Comparison of ENCODE assay signal across 8 cellular contexts in genomic region chr7:7761974-7762769, GRCh38. TPM values are rescaled to one million over a fixed set of nuclear protein-coding genes. Genes with fewer than 3 reads are reported as not detected.
DNase-seq lines count a peak whose midpoint lies in the region; ATAC-seq and TF ChIP-seq lines count a peak whose summit lies in the region.

No MANE protein-coding gene starts in this region.

- H3K36me3 ChIP-seq in colonic mucosa: no peaks in the 10 kb centered on the region
- no peaks in the 10 kb centered on the region for H3K36me3 ChIP-seq in mucosa of rectum (ENCODE audit: control insufficient read depth in 2 of 2, insufficient read depth in 2 of 2, low read length in 2 of 2)

- DNase-seq in NCI-H460 (ENCODE audit: extremely low read depth, low read depth): peak; percentile 60
- DNase-seq in colonic mucosa: no peak
- no peak for DNase-seq in kidney glomerular epithelial cell (lab: John Stamatoyannopoulos, UW)
- no peak for DNase-seq in COR-L47 (lab: John Stamatoyannopoulos, UW)
- DNase-seq in NCI-H2171 (lab: John Stamatoyannopoulos, UW): no peak

- H3K4me1 ChIP-seq in colonic mucosa (no peaks in the 10 kb centered on the region), mucosa of rectum (ENCODE audit: control insufficient read depth in 2 of 2, insufficient read depth in 2 of 2, low read length in 2 of 2) (peaks cover 0 to 5% of the 10 kb centered on the region in 2 donors)

- TF ChIP-seq CTCF in GM12875 (IDR thresholded peaks at IDR 0.05; ENCODE audit: borderline replicate concordance, insufficient read depth, low read depth, low read length) (no peak), colonic mucosa (IDR thresholded peaks at IDR 0.05) (no peak)

- H3K27me3 ChIP-seq in colonic mucosa (no peaks in the 10 kb centered on the region), mucosa of rectum (ENCODE audit: control insufficient read depth in 2 of 2, insufficient read depth in 2 of 2, low read length in 2 of 2) (no peaks in the 10 kb centered on the region)

- H3K9me3 ChIP-seq in colonic mucosa (no peaks in the 10 kb centered on the region), mucosa of rectum (ENCODE audit: control insufficient read depth in 2 of 2, low read length in 2 of 2) (no peaks in the 10 kb centered on the region)

- peak; percentile 64 for ATAC-seq in GM21723 (IDR thresholded peaks at IDR 0.05; ENCODE audit: unreplicated experiment)

- peak overlapping the region; percentile 60 for H3K27ac ChIP-seq in colonic mucosa
- H3K27ac ChIP-seq in mucosa of rectum (ENCODE audit: low read depth in 2 of 2, low read length in 2 of 2): peak overlapping the region; percentile 49 to 81

- intact Hi-C loops in colonic mucosa (cut with DNase I): loop anchor here (5.0 kb wide), 1 partner anchor 80 kb away; no protein-coding TSS in a partner anchor

- H3K9ac ChIP-seq in colonic mucosa (ENCODE audit: low read depth in 2 of 2, low read length in 2 of 2): no peak overlapping the region
- H3K9ac ChIP-seq in mucosa of rectum (ENCODE audit: low read depth in 1 of 2, low read length in 2 of 2): peak overlapping the region in 1 of 2 donors; percentile 64

- peak overlapping the region; percentile 36 for H3K4me3 ChIP-seq in GM12875 (ENCODE audit: low read depth, low read length)
- peak overlapping the region; percentile 32 for H3K4me3 ChIP-seq in colonic mucosa
- peak overlapping the region; percentile 69 to 75 for H3K4me3 ChIP-seq in mucosa of rectum (ENCODE audit: low read length in 2 of 2)

RNA-seq across cellular contexts. Expression of gene RPA3, which starts 43.8 kb away (rescaled TPM):
- 52.7 and 53.7 TPM in 2 replicates for total RNA-seq in NCI-H460 (2014; rRNA removed; shearing (Covaris generic))
- polyA plus RNA-seq in NCI-H460 (2014; cell fraction: nucleus; rRNA removed): 43.9 and 45.6 TPM in 2 replicates
- total RNA-seq in colonic mucosa: 10 to 100 TPM; 44.9 to 53.3 TPM
